Comparison of ENCODE assay signal across 12 cellular contexts in the genomic region with DNA sequence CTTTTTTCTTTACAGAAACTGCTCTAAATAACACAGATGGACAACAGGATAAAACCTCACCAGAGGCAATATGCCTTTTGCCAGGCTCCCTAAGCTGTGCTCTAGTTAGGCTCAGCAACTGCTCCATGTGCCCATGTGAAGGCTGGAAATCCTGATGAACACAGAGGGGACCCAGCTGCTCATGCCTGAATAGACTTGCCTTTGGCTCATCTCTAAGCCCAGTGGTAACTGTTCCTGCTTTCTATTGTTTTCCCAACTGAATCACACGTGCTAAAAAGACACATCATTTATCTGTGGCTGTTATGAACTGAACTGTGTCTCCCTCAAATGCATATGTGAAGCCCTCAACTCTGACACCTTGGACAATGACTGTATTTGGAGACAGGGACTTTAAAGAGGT.
DNase-seq lines count a peak whose midpoint lies in the region; ATAC-seq and TF ChIP-seq lines count a peak whose summit lies in the region.
"Had no signal": no experiment of that assay in that cellular context is flagged by ENCODE, and none has a peak within 500 bp of the region (broad histone marks: within the 10 kb centered on the region; RNA-seq: fewer than 3 reads in every experiment).

No MANE protein-coding gene starts in this region.

- H3K27me3 ChIP-seq in WERI-Rb-1 (ENCODE audit: insufficient read depth, low read depth, severe bottlenecking) (no peaks in the 10 kb centered on the region), layer of hippocampus (ENCODE audit: control insufficient read depth, insufficient read depth, low read length) (no peaks in the 10 kb centered on the region)
- H3K27me3 ChIP-seq: right atrium auricular region had no signal

- no peaks in the 10 kb centered on the region for H3K36me3 ChIP-seq in WERI-Rb-1

- H3K9me3 ChIP-seq in WERI-Rb-1 (ENCODE audit: severe bottlenecking) = no peaks in the 10 kb centered on the region
- H3K9me3 ChIP-seq: right atrium auricular region had no signal

- ATAC-seq in GM19397 (IDR thresholded peaks at IDR 0.05; ENCODE audit: unreplicated experiment) (no peak), HG02885 (IDR thresholded peaks at IDR 0.05; ENCODE audit: poor library complexity, unreplicated experiment) (no peak)

- H3K4me3 ChIP-seq in WERI-Rb-1 (ENCODE audit: low read depth, low read length) = no peak overlapping the region
- H3K4me3 ChIP-seq in skin epidermis = no peak overlapping the region
- H3K4me3 ChIP-seq: GM12878, right atrium auricular region had no signal

- H3K27ac ChIP-seq in WERI-Rb-1 (peak overlapping the region; percentile 33; the same call in 1 of the 2 replicates), layer of hippocampus (ENCODE audit: low read depth, low read length) (peak overlapping the region; percentile 47), skin epidermis (peak overlapping the region in 15 of 21 experiments; percentile 4 to 66 (median 47))
- H3K27ac ChIP-seq: right atrium auricular region had no signal

- DNase-seq in HPDE6-E6E7 (ENCODE audit: extremely low spot score) = peak; percentile 26
- no peak for DNase-seq in WERI-Rb-1
- no peak for DNase-seq in AG20443 (ENCODE audit: low spot score)
- DNase-seq in ecto neural progenitor cell (ENCODE audit: low spot score) = no peak
- DNase-seq: NCI-H1417, T1000 had no signal

- no peak for TF ChIP-seq CTCF in WERI-Rb-1 (IDR thresholded peaks at IDR 0.05; ENCODE audit: low read depth, low read length)
